Comparison of ENCODE assay signal across 8 cellular contexts in the genomic region with DNA sequence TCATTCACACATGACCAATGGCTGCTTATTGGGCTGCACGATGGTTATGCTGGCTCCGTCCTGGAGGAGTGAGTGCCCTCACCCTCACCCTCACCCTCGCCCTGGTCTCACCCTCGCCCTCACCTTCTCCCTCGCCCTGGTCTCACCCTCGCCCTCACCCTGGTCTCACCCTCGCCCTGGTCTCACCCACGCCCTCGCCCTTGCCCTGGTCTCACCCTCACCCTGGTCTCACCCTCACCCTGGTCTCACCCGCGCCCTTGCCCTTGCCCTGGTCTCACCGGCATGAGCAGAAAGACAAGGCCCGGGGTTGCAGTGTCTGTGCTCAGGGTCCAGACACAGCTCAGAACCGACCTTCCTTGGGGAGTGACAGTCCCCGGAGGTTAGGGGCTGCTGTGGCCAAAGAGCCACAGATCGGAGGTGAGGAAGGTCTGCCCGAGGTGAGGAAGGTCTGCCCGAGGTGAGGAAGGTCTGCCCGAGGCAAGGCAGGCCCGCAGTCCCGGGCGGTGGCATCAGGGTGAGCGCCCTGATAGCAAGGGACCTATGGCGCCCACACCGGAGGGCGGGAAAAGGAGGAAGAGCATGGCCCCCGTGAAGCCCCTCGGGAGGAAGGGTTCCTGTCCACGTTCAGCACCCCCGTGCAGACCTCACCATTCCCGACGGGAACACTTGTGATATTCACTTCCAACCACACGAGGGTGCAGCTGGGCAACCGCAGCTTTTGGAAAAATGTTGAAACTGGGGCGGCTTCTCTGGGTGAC.
DNase-seq lines count a peak whose midpoint lies in the region; ATAC-seq and TF ChIP-seq lines count a peak whose summit lies in the region.

No MANE protein-coding gene starts in this region.

- ATAC-seq in GM18873 (IDR thresholded peaks at IDR 0.05; ENCODE audit: low FRiP score, unreplicated experiment): no peak

- DNase-seq in EH (ENCODE audit: low read depth) (peak; percentile 63), NCI-H526 treated with DMSO at 0.1 percent for 48 hours (lab: John Stamatoyannopoulos, UW) (peak; percentile 16), endothelial cell (ENCODE audit: low spot score) (peak; percentile 62), myocyte (ENCODE audit: low read depth) (peak; percentile 71), NCI-H2029 (lab: John Stamatoyannopoulos, UW) (no peak), AML-193 (lab: John Stamatoyannopoulos, UW) (no peak), NCI-H1092 treated with DMSO at 0.1 percent for 48 hours (lab: John Stamatoyannopoulos, UW) (no peak)

- H3K27me3 Mint-ChIP-seq in endothelial cell (ENCODE audit: unreplicated experiment): peaks cover 7% of the 10 kb centered on the region

- TF ChIP-seq CTCF in endothelial cell (IDR thresholded peaks at IDR 0.05; ENCODE audit: unreplicated experiment): peak; percentile 48

- H3K36me3 Mint-ChIP-seq in endothelial cell (ENCODE audit: low read depth, unreplicated experiment): no peaks in the 10 kb centered on the region

- no peaks in the 10 kb centered on the region for H3K9me3 Mint-ChIP-seq in endothelial cell (ENCODE audit: unreplicated experiment)

- no peaks in the 10 kb centered on the region for H3K4me1 Mint-ChIP-seq in endothelial cell (ENCODE audit: unreplicated experiment)

- no peak overlapping the region for H3K27ac Mint-ChIP-seq in endothelial cell (ENCODE audit: unreplicated experiment)

- H3K4me3 Mint-ChIP-seq in endothelial cell (ENCODE audit: unreplicated experiment): no peak overlapping the region

Comparison
In these comparisons a context has a peak if more than half of its experiments do, and no peak if none do; other contexts are left out.
1. DNase-seq: peak in EH (single experiment), NCI-H526 treated with DMSO at 0.1 percent for 48 hours (single experiment), endothelial cell (single experiment) and myocyte (single experiment); none in NCI-H2029 (single experiment), AML-193 (0 of 2) and NCI-H1092 treated with DMSO at 0.1 percent for 48 hours (single experiment).